Comparison of ENCODE assay signal across 8 cellular contexts in the genomic region with DNA sequence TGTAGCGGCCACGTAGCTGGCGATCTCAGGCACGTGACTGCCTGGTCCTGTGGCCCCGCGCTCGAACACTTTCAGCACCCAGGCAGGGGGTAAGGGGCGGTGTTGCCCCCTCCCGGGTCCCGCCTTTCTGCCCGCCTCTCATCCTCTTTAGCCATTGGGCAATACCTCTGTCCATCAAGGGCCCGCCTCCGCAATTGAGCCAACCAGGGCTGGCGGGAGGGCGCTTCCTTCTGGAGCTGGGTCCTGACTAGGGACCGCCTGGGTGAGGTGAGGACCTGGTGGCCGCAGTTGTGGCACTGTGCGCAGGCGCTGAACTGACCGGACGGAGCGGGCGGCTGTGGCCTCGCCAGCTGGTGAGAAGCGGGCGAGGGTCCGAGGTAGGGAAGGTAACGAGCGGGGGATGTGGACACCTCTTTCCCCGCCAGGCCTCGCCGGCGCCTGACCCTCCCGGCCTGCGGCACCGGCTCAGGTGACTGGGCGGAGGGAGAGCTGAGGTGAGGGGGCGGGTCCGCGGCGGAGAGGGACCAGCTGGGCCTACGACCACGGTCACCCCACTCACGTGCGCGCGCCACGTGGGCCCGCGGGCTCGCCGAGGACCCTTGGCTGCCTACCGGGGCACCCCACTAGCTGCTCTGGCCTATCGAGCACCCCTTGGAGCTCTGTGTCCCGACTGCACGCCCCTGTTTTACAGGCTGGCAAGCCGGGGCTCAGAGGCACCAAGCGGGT. TPM values are rescaled to one million over a fixed set of nuclear protein-coding genes. Genes with fewer than 3 reads are reported as not detected.
DNase-seq lines count a peak whose midpoint lies in the region; ATAC-seq and TF ChIP-seq lines count a peak whose summit lies in the region.

A gene with protein sequence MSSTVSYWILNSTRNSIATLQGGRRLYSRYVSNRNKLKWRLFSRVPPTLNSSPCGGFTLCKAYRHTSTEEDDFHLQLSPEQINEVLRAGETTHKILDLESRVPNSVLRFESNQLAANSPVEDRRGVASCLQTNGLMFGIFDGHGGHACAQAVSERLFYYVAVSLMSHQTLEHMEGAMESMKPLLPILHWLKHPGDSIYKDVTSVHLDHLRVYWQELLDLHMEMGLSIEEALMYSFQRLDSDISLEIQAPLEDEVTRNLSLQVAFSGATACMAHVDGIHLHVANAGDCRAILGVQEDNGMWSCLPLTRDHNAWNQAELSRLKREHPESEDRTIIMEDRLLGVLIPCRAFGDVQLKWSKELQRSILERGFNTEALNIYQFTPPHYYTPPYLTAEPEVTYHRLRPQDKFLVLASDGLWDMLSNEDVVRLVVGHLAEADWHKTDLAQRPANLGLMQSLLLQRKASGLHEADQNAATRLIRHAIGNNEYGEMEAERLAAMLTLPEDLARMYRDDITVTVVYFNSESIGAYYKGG (plus strand): TSS at position 228 of the 726 bp plus-strand sequence. CDS start 3,770 bp downstream, outside the sequence.

- H3K36me3 ChIP-seq in cardiac muscle cell = peaks cover 3% of the 10 kb centered on the region
- no peaks in the 10 kb centered on the region for H3K36me3 ChIP-seq in parathyroid adenoma (ENCODE audit: control insufficient read depth, insufficient read depth, low read length)
- H3K36me3 ChIP-seq in tibial artery = peaks cover 12 to 21% (median 13%) of the 10 kb centered on the region in 3 donors

- no peak for TF ChIP-seq CTCF in GM12875 (IDR thresholded peaks at IDR 0.05; ENCODE audit: borderline replicate concordance, insufficient read depth, low read depth, low read length)
- TF ChIP-seq CTCF in cardiac muscle cell (IDR thresholded peaks at IDR 0.05; ENCODE audit: low read depth, low read length) = no peak
- TF ChIP-seq CTCF in parathyroid adenoma (IDR thresholded peaks at IDR 0.05) = no peak
- no peak for TF ChIP-seq CTCF in tibial artery (IDR thresholded peaks at IDR 0.05)

- H3K9me3 Mint-ChIP-seq in activated naive CD8-positive, alpha-beta T cell treated with anti-CD3 and anti-CD28 coated beads, Interleukin-2, amount 50 U/mL, for 24 hours = peaks cover 10% of the 10 kb centered on the region

- H3K27me3 ChIP-seq in cardiac muscle cell (no peaks in the 10 kb centered on the region), parathyroid adenoma (ENCODE audit: control insufficient read depth, insufficient read depth, low read length) (no peaks in the 10 kb centered on the region), tibial artery (no peaks in the 10 kb centered on the region)

- DNase-seq in NCI-H1105 treated with DMSO at 0.1 percent for 48 hours (lab: John Stamatoyannopoulos, UW) (peak; percentile 84), SW480 (ENCODE audit: low spot score) (peak; percentile 86), cardiac muscle cell (ENCODE audit: low read depth in 1 of 2, low spot score in 1 of 2) (peak; percentile 96), tibial artery (peak; percentile 97 to 98)
- peak; percentile 91 for DNase-seq in activated naive CD8-positive, alpha-beta T cell treated with anti-CD3 and anti-CD28 coated beads, Interleukin-2, amount 50 U/mL, for 24 hours

- peak within 1 kb of the TSS; percentile 79 for H3K4me3 ChIP-seq in GM12875 (ENCODE audit: low read depth, low read length)
- H3K4me3 ChIP-seq in cardiac muscle cell = peak within 1 kb of the TSS; percentile 58
- peak within 1 kb of the TSS; percentile 96 for H3K4me3 ChIP-seq in parathyroid adenoma (ENCODE audit: low read depth, low read length)
- peak within 1 kb of the TSS; percentile 80 to 97 for H3K4me3 ChIP-seq in tibial artery

- H3K4me3 Mint-ChIP-seq in activated naive CD8-positive, alpha-beta T cell treated with anti-CD3 and anti-CD28 coated beads, Interleukin-2, amount 50 U/mL, for 24 hours = peak within 1 kb of the TSS; percentile 97

- H3K4me1 Mint-ChIP-seq in activated naive CD8-positive, alpha-beta T cell treated with anti-CD3 and anti-CD28 coated beads, Interleukin-2, amount 50 U/mL, for 24 hours = peaks cover 57% of the 10 kb centered on the region

- H3K27ac ChIP-seq in cardiac muscle cell (no peak within 1 kb of the TSS), parathyroid adenoma (peak within 1 kb of the TSS; percentile 53), tibial artery (peak within 1 kb of the TSS; percentile 78 to 84)

- H3K36me3 Mint-ChIP-seq in activated naive CD8-positive, alpha-beta T cell treated with anti-CD3 and anti-CD28 coated beads, Interleukin-2, amount 50 U/mL, for 24 hours (ENCODE audit: low read depth) = peaks cover 28% of the 10 kb centered on the region

- H3K9me3 ChIP-seq in cardiac muscle cell (ENCODE audit: low read depth) (no peaks in the 10 kb centered on the region), parathyroid adenoma (ENCODE audit: control insufficient read depth, low read length) (no peaks in the 10 kb centered on the region), tibial artery (no peaks in the 10 kb centered on the region)

- peak within 1 kb of the TSS; percentile 94 for H2AFZ ChIP-seq in parathyroid adenoma

- H3K4me2 ChIP-seq in parathyroid adenoma (ENCODE audit: low read length) = peak within 1 kb of the TSS; percentile 100

- H3K27me3 Mint-ChIP-seq in activated naive CD8-positive, alpha-beta T cell treated with anti-CD3 and anti-CD28 coated beads, Interleukin-2, amount 50 U/mL, for 24 hours = no peaks in the 10 kb centered on the region

- peak within 1 kb of the TSS; percentile 97 for H3K27ac Mint-ChIP-seq in activated naive CD8-positive, alpha-beta T cell treated with anti-CD3 and anti-CD28 coated beads, Interleukin-2, amount 50 U/mL, for 24 hours

- intact Hi-C loops in tibial artery (cut with DNase I; ENCODE audit: low total_unique reads) = loop anchor here (5.0 kb wide), 1 partner anchor 282 kb away; a partner anchor contains a TSS

- H3K4me1 ChIP-seq in cardiac muscle cell (ENCODE audit: low read depth) (no peaks in the 10 kb centered on the region), parathyroid adenoma (peaks cover 2% of the 10 kb centered on the region), tibial artery (peaks cover 4 to 24% (median 15%) of the 10 kb centered on the region in 4 donors)

- H3K9ac ChIP-seq in parathyroid adenoma = peak within 1 kb of the TSS; percentile 17

- H3K79me2 ChIP-seq in parathyroid adenoma = peaks cover 3% of the 10 kb centered on the region

- peak; percentile 96 for ATAC-seq in HG02678 (IDR thresholded peaks at IDR 0.05; ENCODE audit: unreplicated experiment)
- ATAC-seq in activated naive CD8-positive, alpha-beta T cell treated with anti-CD3 and anti-CD28 coated beads, Interleukin-2, amount 50 U/mL, for 24 hours = peak; percentile 88

RNA-seq across cellular contexts. Expression of the gene that starts here (rescaled TPM):
- total RNA-seq in cardiac muscle cell = 6.0 and 19.4 TPM in 2 replicates
- 4.1 and 7.4 TPM in 2 replicates for polyA plus RNA-seq in cardiac muscle cell
